28 cellular contexts compared by ENCODE assay signal in the genomic region with DNA sequence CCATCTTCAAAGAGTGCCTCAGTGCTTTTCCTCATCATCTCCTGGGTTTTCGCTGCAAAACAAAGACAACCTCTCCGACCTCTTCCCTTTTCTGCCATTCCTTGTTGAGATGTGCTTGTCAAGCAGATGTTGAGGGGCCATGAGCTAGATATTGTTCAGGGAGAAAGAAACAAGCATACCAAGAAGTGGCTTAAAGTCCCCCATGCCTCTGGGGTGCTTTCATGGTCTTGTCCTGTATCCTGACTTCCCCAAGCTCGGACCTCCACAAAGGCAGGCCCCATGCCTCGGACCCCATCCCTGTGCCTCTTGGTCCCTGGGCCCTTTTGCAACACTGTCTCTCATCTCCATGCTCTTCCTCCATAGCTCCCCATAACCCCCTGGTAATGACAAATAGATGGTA.
"Had no signal": no experiment of that assay in that cellular context is flagged by ENCODE, and none has a peak within 500 bp of the region (broad histone marks: within the 10 kb centered on the region; RNA-seq: fewer than 3 reads in every experiment).

No MANE protein-coding gene starts in this region.

- H3K27ac Mint-ChIP-seq: stimulated activated effector memory CD8-positive, alpha-beta T cell treated with anti-CD3 and anti-CD28 coated beads, Interleukin-12 subunit alpha, Interleukin-12 subunit beta, amount 100 ng/mL, for 72 hours; stimulated activated memory B cell treated with anti-CD40 and anti-IgM and Interleukin-4, amounts not matched to agents 10 μg/mL and 1 μg/mL and 100 μg/mL, for 72 hours; stimulated activated naive B cell treated with anti-CD40 and anti-IgM and Interleukin-4, amounts not matched to agents 10 μg/mL and 1 μg/mL and 100 μg/mL, for 72 hours; stimulated activated naive CD8-positive, alpha-beta T cell treated with anti-CD3 and anti-CD28 coated beads, Interleukin-15, amount 100 ng/mL, for 72 hours; stimulated activated naive CD8-positive, alpha-beta T cell treated with anti-CD3 and anti-CD28 coated beads, Interleukin-15, Interleukin-2, amounts not matched to agents 100 ng/mL and 50 ng/mL, for 24 hours; type B pancreatic cell had no signal

- H3K4me3 Mint-ChIP-seq: stimulated activated effector memory CD8-positive, alpha-beta T cell treated with anti-CD3 and anti-CD28 coated beads, Interleukin-12 subunit alpha, Interleukin-12 subunit beta, amount 100 ng/mL, for 72 hours; stimulated activated memory B cell treated with anti-CD40 and anti-IgM and Interleukin-4, amounts not matched to agents 10 μg/mL and 1 μg/mL and 100 μg/mL, for 72 hours; stimulated activated naive B cell treated with anti-CD40 and anti-IgM and Interleukin-4, amounts not matched to agents 10 μg/mL and 1 μg/mL and 100 μg/mL, for 72 hours; stimulated activated naive CD8-positive, alpha-beta T cell treated with anti-CD3 and anti-CD28 coated beads, Interleukin-15, amount 100 ng/mL, for 72 hours; stimulated activated naive CD8-positive, alpha-beta T cell treated with anti-CD3 and anti-CD28 coated beads, Interleukin-15, Interleukin-2, amounts not matched to agents 100 ng/mL and 50 ng/mL, for 24 hours; type B pancreatic cell had no signal

- H3K4me1 Mint-ChIP-seq: stimulated activated effector memory CD8-positive, alpha-beta T cell treated with anti-CD3 and anti-CD28 coated beads, Interleukin-12 subunit alpha, Interleukin-12 subunit beta, amount 100 ng/mL, for 72 hours; stimulated activated memory B cell treated with anti-CD40 and anti-IgM and Interleukin-4, amounts not matched to agents 10 μg/mL and 1 μg/mL and 100 μg/mL, for 72 hours; stimulated activated naive B cell treated with anti-CD40 and anti-IgM and Interleukin-4, amounts not matched to agents 10 μg/mL and 1 μg/mL and 100 μg/mL, for 72 hours; stimulated activated naive CD8-positive, alpha-beta T cell treated with anti-CD3 and anti-CD28 coated beads, Interleukin-15, amount 100 ng/mL, for 72 hours had no signal

- H3K36me3 Mint-ChIP-seq: stimulated activated effector memory CD8-positive, alpha-beta T cell treated with anti-CD3 and anti-CD28 coated beads, Interleukin-12 subunit alpha, Interleukin-12 subunit beta, amount 100 ng/mL, for 72 hours; stimulated activated memory B cell treated with anti-CD40 and anti-IgM and Interleukin-4, amounts not matched to agents 10 μg/mL and 1 μg/mL and 100 μg/mL, for 72 hours; stimulated activated naive B cell treated with anti-CD40 and anti-IgM and Interleukin-4, amounts not matched to agents 10 μg/mL and 1 μg/mL and 100 μg/mL, for 72 hours; type B pancreatic cell had no signal

- H3K4me1 ChIP-seq: stomach, suprapubic skin, testis, thyroid gland, tibial artery, tibial nerve, transverse colon, upper lobe of left lung, upper lobe of right lung, uterus, vagina had no signal

- DNase-seq: stimulated activated CD4-positive, alpha-beta T cell treated with anti-CD3 and anti-CD28 coated beads, Interleukin-2, amount 100 ng/mL, for 48 hours; stimulated activated CD4-positive, alpha-beta T cell treated with anti-CD3 and anti-CD28 coated beads, Interleukin-4, amount 100 ng/mL, for 1 hour; stimulated activated CD4-positive, alpha-beta T cell treated with anti-CD3 and anti-CD28 coated beads, Interleukin-4, amount 100 ng/mL, for 24 hours; stimulated activated CD4-positive, alpha-beta T cell treated with anti-CD3 and anti-CD28 coated beads, Interleukin-4, amount 100 ng/mL, for 4 hours; stimulated activated CD8-positive, alpha-beta memory T cell treated with anti-CD3 and anti-CD28 coated beads, Interleukin-4, amount 100 ng/mL, for 48 hours; stimulated activated naive B cell treated with anti-CD40 and anti-IgM and Interleukin-4, amounts not matched to agents 10 μg/mL and 1 μg/mL and 100 μg/mL, for 72 hours; stimulated activated naive CD4-positive, alpha-beta T cell; stimulated activated naive CD4-positive, alpha-beta T cell treated with Interleukin-2 at 50 U/mL for 16 hours; stimulated activated naive CD8-positive, alpha-beta T cell treated with anti-CD3 and anti-CD28 coated beads, Interleukin-15, amount 100 ng/mL, for 72 hours; stimulated activated naive CD8-positive, alpha-beta T cell treated with anti-CD3 and anti-CD28 coated beads, Interleukin-15, Interleukin-2, amounts not matched to agents 100 U/mL and 50 U/mL, for 24 hours; stomach; substantia nigra; testis; thyroid gland; tibial artery; transverse colon; trophoblast cell; upper lobe of left lung; upper lobe of right lung; uterus had no signal

- H3K36me3 ChIP-seq: stomach, suprapubic skin, thoracic aorta, thyroid gland, tibial artery, tibial nerve, transverse colon, upper lobe of left lung, upper lobe of right lung, uterus, vagina had no signal

- H3K27me3 ChIP-seq: testis, thyroid gland, tibial nerve, upper lobe of left lung, upper lobe of right lung, uterus, vagina had no signal

- H3K27ac ChIP-seq: stomach, suprapubic skin, testis, thoracic aorta, thyroid gland, tibial artery, tibial nerve, transverse colon, upper lobe of left lung, upper lobe of right lung, uterus, vagina had no signal

- H3K9me3 ChIP-seq: suprapubic skin, testis, thoracic aorta, thyroid gland, tibial artery, tibial nerve, transverse colon, upper lobe of left lung, upper lobe of right lung, uterus, vagina had no signal

- ATAC-seq: stimulated activated effector memory CD8-positive, alpha-beta T cell treated with anti-CD3 and anti-CD28 coated beads, Interleukin-12 subunit alpha, Interleukin-12 subunit beta, amount 100 ng/mL, for 72 hours; stimulated activated memory B cell treated with anti-CD40 and anti-IgM and Interleukin-4, amounts not matched to agents 10 μg/mL and 1 μg/mL and 100 μg/mL, for 72 hours; stimulated activated naive B cell treated with anti-CD40 and anti-IgM and Interleukin-4, amounts not matched to agents 10 μg/mL and 1 μg/mL and 100 μg/mL, for 72 hours; stimulated activated naive CD8-positive, alpha-beta T cell treated with anti-CD3 and anti-CD28 coated beads, Interleukin-15, amount 100 ng/mL, for 72 hours; stimulated activated naive CD8-positive, alpha-beta T cell treated with anti-CD3 and anti-CD28 coated beads, Interleukin-15, Interleukin-2, amounts not matched to agents 100 U/mL and 50 U/mL, for 24 hours; upper lobe of right lung had no signal

- H3K9me3 Mint-ChIP-seq: stimulated activated effector memory CD8-positive, alpha-beta T cell treated with anti-CD3 and anti-CD28 coated beads, Interleukin-12 subunit alpha, Interleukin-12 subunit beta, amount 100 ng/mL, for 72 hours had no signal

- H3K27me3 Mint-ChIP-seq: stimulated activated memory B cell treated with anti-CD40 and anti-IgM and Interleukin-4, amounts not matched to agents 10 μg/mL and 1 μg/mL and 100 μg/mL, for 72 hours had no signal

- H3K4me3 ChIP-seq: stomach, suprapubic skin, testis, thoracic aorta, thyroid gland, tibial artery, tibial nerve, transverse colon, upper lobe of left lung, upper lobe of right lung, uterus, vagina had no signal
